In genomic region chr14:63878052-63878451, GRCh38 we compare ENCODE assay signal across 32 cellular contexts. TPM values are rescaled to one million over a fixed set of nuclear protein-coding genes. Genes with fewer than 3 reads are reported as not detected.
DNase-seq lines count a peak whose midpoint lies in the region; ATAC-seq and TF ChIP-seq lines count a peak whose summit lies in the region.
"Had no signal": no experiment of that assay in that cellular context is flagged by ENCODE, and none has a peak within 500 bp of the region (broad histone marks: within the 10 kb centered on the region; RNA-seq: fewer than 3 reads in every experiment).

No MANE protein-coding gene starts in this region.

- H3K4me3 ChIP-seq in CD8-positive, alpha-beta T cell (ENCODE audit: low read depth, low read length) = no peak overlapping the region
- no peak overlapping the region for H3K4me3 ChIP-seq in thoracic aorta
- H3K4me3 ChIP-seq: cardiac muscle cell, pancreas, Peyer's patch had no signal

- peaks cover 4% of the 10 kb centered on the region for H3K4me1 ChIP-seq in CD8-positive, alpha-beta T cell (ENCODE audit: insufficient read depth, low read length)
- H3K4me1 ChIP-seq in thoracic aorta (ENCODE audit: control insufficient read depth in 1 of 2, low read depth in 2 of 2) = peaks cover 38 to 59% of the 10 kb centered on the region in 2 donors

- H3K9me3 Mint-ChIP-seq in CD8-positive, alpha-beta T cell = no peaks in the 10 kb centered on the region
- H3K9me3 Mint-ChIP-seq in activated T-helper 17 cell treated with anti-CD3 and anti-CD28 coated beads, Interleukin-2, amount 50 U/mL, for 72 hours = no peaks in the 10 kb centered on the region
- H3K9me3 Mint-ChIP-seq in immature natural killer cell = no peaks in the 10 kb centered on the region
- no peaks in the 10 kb centered on the region for H3K9me3 Mint-ChIP-seq in activated CD8-positive, alpha-beta T cell treated with anti-CD3 and anti-CD28 coated beads, Interleukin-2, amount 10 ng/mL, durations not matched to agents 7 days and 5 days (ENCODE audit: insufficient read depth)
- no peaks in the 10 kb centered on the region for H3K9me3 Mint-ChIP-seq in activated naive CD4-positive, alpha-beta T cell treated with anti-CD3 and anti-CD28 coated beads, Interleukin-2, amount 50 U/mL, for 72 hours
- H3K9me3 Mint-ChIP-seq: activated B cell treated with CpG ODN at 0.5 μM for 24 hours; activated naive CD4-positive, alpha-beta T cell treated with anti-CD3 and anti-CD28 coated beads for 36 hours; activated T-cell treated with anti-CD3 and anti-CD28 coated beads, Interleukin-2, amount 50 U/mL, for 72 hours; endodermal cell had no signal

- H3K36me3 ChIP-seq in CD8-positive, alpha-beta T cell (ENCODE audit: insufficient read depth, low read length) = no peaks in the 10 kb centered on the region
- no peaks in the 10 kb centered on the region for H3K36me3 ChIP-seq in thoracic aorta
- H3K36me3 ChIP-seq: BE2C, cardiac muscle cell, pancreas, Peyer's patch had no signal

- no peak for TF ChIP-seq CTCF in CD8-positive, alpha-beta T cell (IDR thresholded peaks at IDR 0.05)
- TF ChIP-seq CTCF in thoracic aorta (IDR thresholded peaks at IDR 0.05) = no peak

- H3K4me1 Mint-ChIP-seq in CD8-positive, alpha-beta T cell (ENCODE audit: low read depth) = peaks cover 39% of the 10 kb centered on the region
- H3K4me1 Mint-ChIP-seq in activated T-helper 17 cell treated with anti-CD3 and anti-CD28 coated beads, Interleukin-2, amount 50 U/mL, for 72 hours = peaks cover 12% of the 10 kb centered on the region
- peaks cover 62 to 78% of the 10 kb centered on the region in 2 donors for H3K4me1 Mint-ChIP-seq in immature natural killer cell
- peaks cover 27% of the 10 kb centered on the region for H3K4me1 Mint-ChIP-seq in activated CD8-positive, alpha-beta T cell treated with anti-CD3 and anti-CD28 coated beads, Interleukin-2, amount 10 ng/mL, durations not matched to agents 7 days and 5 days (ENCODE audit: low read depth)

- ATAC-seq in CD8-positive, alpha-beta T cell = no peak
- no peak for ATAC-seq in activated T-helper 17 cell treated with anti-CD3 and anti-CD28 coated beads, Interleukin-2, amount 50 U/mL, for 72 hours (replicated peaks)
- ATAC-seq in thoracic aorta (ENCODE audit: insufficient number of reproducible peaks, low FRiP score, low read depth) (no peak), GM18519 (IDR thresholded peaks at IDR 0.05; ENCODE audit: low FRiP score, unreplicated experiment) (no peak)
- no peak for ATAC-seq in activated CD8-positive, alpha-beta T cell treated with anti-CD3 and anti-CD28 coated beads, Interleukin-2, amount 10 ng/mL, durations not matched to agents 7 days and 5 days
- ATAC-seq in activated naive CD4-positive, alpha-beta T cell treated with anti-CD3 and anti-CD28 coated beads, Interleukin-2, amount 50 U/mL, for 72 hours = no peak
- ATAC-seq: activated T-cell treated with anti-CD3 and anti-CD28 coated beads, Interleukin-2, amount 50 U/mL, for 72 hours; esophagus mucosa; HCT116 had no signal

- DNase-seq in CD8-positive, alpha-beta T cell = no peak
- DNase-seq in immature natural killer cell (no peak), thoracic aorta (ENCODE audit: low spot score) (no peak)
- no peak for DNase-seq in stimulated activated naive CD4-positive, alpha-beta T cell (lab: John Stamatoyannopoulos, UW)
- no peak for DNase-seq in activated CD8-positive, alpha-beta T cell treated with anti-CD3 and anti-CD28 coated beads, Interleukin-2, amount 10 ng/mL, durations not matched to agents 7 days and 5 days
- DNase-seq in activated naive CD4-positive, alpha-beta T cell treated with anti-CD3 and anti-CD28 coated beads, Interleukin-2, amount 50 U/mL, for 72 hours (ENCODE audit: low spot score in 2 of 2) = no peak
- DNase-seq: activated B cell treated with CpG ODN at 0.5 μM for 24 hours; activated naive CD4-positive, alpha-beta T cell treated with anti-CD3 and anti-CD28 coated beads for 36 hours; activated T-cell treated with anti-CD3 and anti-CD28 coated beads, Interleukin-2, amount 50 U/mL, for 72 hours; amygdala; BE2C; DMS79; endodermal cell; foreskin melanocyte; GDM1; hypothalamus; midbrain; NCI-H1092; NCI-H187; NCI-H2227 treated with DMSO at 0.1 percent for 48 hours; NCI-H69; pancreas; Peyer's patch; SIG-M5; stimulated activated CD4-positive, alpha-beta T cell treated with anti-CD3 and anti-CD28 coated beads, Interleukin-2, amount 100 ng/mL, for 48 hours; SW 1271; T1000 had no signal

- CTCF ChIA-PET in CD8-positive, alpha-beta T cell (lab: Charles Lee) = interaction anchor here (1.2 kb wide), 1 partner anchor 25 kb away, joined by 5 read pairs; the partner anchor contains the start of gene SYNE2
- CTCF ChIA-PET in activated CD8-positive, alpha-beta T cell treated with anti-CD3 and anti-CD28 coated beads, Interleukin-2, amount 10 ng/mL, durations not matched to agents 7 days and 5 days (lab: Charles Lee) = interaction anchor here (1.2 kb wide), 1 partner anchor 20 kb away, joined by 4 read pairs; no protein-coding TSS in a partner anchor

- H3K27ac Mint-ChIP-seq in CD8-positive, alpha-beta T cell = peak overlapping the region; percentile 55
- H3K27ac Mint-ChIP-seq in activated T-helper 17 cell treated with anti-CD3 and anti-CD28 coated beads, Interleukin-2, amount 50 U/mL, for 72 hours = peak overlapping the region; percentile 54
- peak overlapping the region in 5 of 6 donors; percentile 50 to 81 (median 73) for H3K27ac Mint-ChIP-seq in immature natural killer cell
- no peak overlapping the region for H3K27ac Mint-ChIP-seq in activated CD8-positive, alpha-beta T cell treated with anti-CD3 and anti-CD28 coated beads, Interleukin-2, amount 10 ng/mL, durations not matched to agents 7 days and 5 days
- H3K27ac Mint-ChIP-seq in activated naive CD4-positive, alpha-beta T cell treated with anti-CD3 and anti-CD28 coated beads, Interleukin-2, amount 50 U/mL, for 72 hours = no peak overlapping the region
- H3K27ac Mint-ChIP-seq: activated B cell treated with CpG ODN at 0.5 μM for 24 hours; activated naive CD4-positive, alpha-beta T cell treated with anti-CD3 and anti-CD28 coated beads for 36 hours; activated T-cell treated with anti-CD3 and anti-CD28 coated beads, Interleukin-2, amount 50 U/mL, for 72 hours had no signal

- H3K27me3 ChIP-seq in CD8-positive, alpha-beta T cell (ENCODE audit: insufficient read depth, low read length) = no peaks in the 10 kb centered on the region
- no peaks in the 10 kb centered on the region for H3K27me3 ChIP-seq in thoracic aorta (replicated peaks; ENCODE audit: insufficient read depth)
- H3K27me3 ChIP-seq: BE2C, cardiac muscle cell, pancreas, Peyer's patch had no signal

- no peak overlapping the region for H3K27ac ChIP-seq in CD8-positive, alpha-beta T cell (ENCODE audit: low read depth, low read length)
- peak overlapping the region; percentile 81 to 86 for H3K27ac ChIP-seq in thoracic aorta
- H3K27ac ChIP-seq: cardiac muscle cell had no signal

- no peaks in the 10 kb centered on the region for H3K27me3 Mint-ChIP-seq in CD8-positive, alpha-beta T cell (ENCODE audit: low read depth)
- no peaks in the 10 kb centered on the region for H3K27me3 Mint-ChIP-seq in activated T-helper 17 cell treated with anti-CD3 and anti-CD28 coated beads, Interleukin-2, amount 50 U/mL, for 72 hours
- H3K27me3 Mint-ChIP-seq in immature natural killer cell (ENCODE audit: low read depth in 3 of 3) = peaks cover 0 to 3% (median 0%) of the 10 kb centered on the region in 3 donors
- H3K27me3 Mint-ChIP-seq in activated CD8-positive, alpha-beta T cell treated with anti-CD3 and anti-CD28 coated beads, Interleukin-2, amount 10 ng/mL, durations not matched to agents 7 days and 5 days (ENCODE audit: low read depth) = no peaks in the 10 kb centered on the region
- H3K27me3 Mint-ChIP-seq: activated B cell treated with CpG ODN at 0.5 μM for 24 hours had no signal

- intact Hi-C loops in CD8-positive, alpha-beta T cell (cut with DNase I, micrococcal nuclease) = no loop called here

- no peak overlapping the region for H3K4me3 Mint-ChIP-seq in CD8-positive, alpha-beta T cell
- H3K4me3 Mint-ChIP-seq in activated T-helper 17 cell treated with anti-CD3 and anti-CD28 coated beads, Interleukin-2, amount 50 U/mL, for 72 hours = no peak overlapping the region
- H3K4me3 Mint-ChIP-seq in immature natural killer cell = no peak overlapping the region
- no peak overlapping the region for H3K4me3 Mint-ChIP-seq in activated CD8-positive, alpha-beta T cell treated with anti-CD3 and anti-CD28 coated beads, Interleukin-2, amount 10 ng/mL, durations not matched to agents 7 days and 5 days
- H3K4me3 Mint-ChIP-seq: activated B cell treated with CpG ODN at 0.5 μM for 24 hours; activated naive CD4-positive, alpha-beta T cell treated with anti-CD3 and anti-CD28 coated beads for 36 hours; activated T-cell treated with anti-CD3 and anti-CD28 coated beads, Interleukin-2, amount 50 U/mL, for 72 hours; endodermal cell had no signal

- POLR2A ChIA-PET in CD8-positive, alpha-beta T cell (lab: Charles Lee) = no interaction called here
- POLR2A ChIA-PET in activated CD8-positive, alpha-beta T cell treated with anti-CD3 and anti-CD28 coated beads, Interleukin-2, amount 10 ng/mL, durations not matched to agents 7 days and 5 days (lab: Charles Lee) = no interaction called here

- H3K36me3 Mint-ChIP-seq in CD8-positive, alpha-beta T cell = peaks cover 31% of the 10 kb centered on the region
- peaks cover 21% of the 10 kb centered on the region for H3K36me3 Mint-ChIP-seq in activated T-helper 17 cell treated with anti-CD3 and anti-CD28 coated beads, Interleukin-2, amount 50 U/mL, for 72 hours (ENCODE audit: low read depth)
- H3K36me3 Mint-ChIP-seq in immature natural killer cell = peaks cover 5 to 14% (median 9%) of the 10 kb centered on the region in 3 donors
- H3K36me3 Mint-ChIP-seq in activated CD8-positive, alpha-beta T cell treated with anti-CD3 and anti-CD28 coated beads, Interleukin-2, amount 10 ng/mL, durations not matched to agents 7 days and 5 days (ENCODE audit: low read depth) = peaks cover 55% of the 10 kb centered on the region
- H3K36me3 Mint-ChIP-seq in activated naive CD4-positive, alpha-beta T cell treated with anti-CD3 and anti-CD28 coated beads, Interleukin-2, amount 50 U/mL, for 72 hours = no peaks in the 10 kb centered on the region

- H3K9me3 ChIP-seq in CD8-positive, alpha-beta T cell (ENCODE audit: low read length) = no peaks in the 10 kb centered on the region
- no peaks in the 10 kb centered on the region for H3K9me3 ChIP-seq in thoracic aorta
- H3K9me3 ChIP-seq: BE2C, pancreas, Peyer's patch had no signal

RNA-seq across cellular contexts. Expression of gene SYNE2, which starts 25.2 kb away (rescaled TPM):
- total RNA-seq in CD8-positive, alpha-beta T cell = 10 to 100 TPM; 93.4 to 94.2 TPM
- total RNA-seq in activated T-helper 17 cell treated with anti-CD3 and anti-CD28 coated beads, Interleukin-2, amount 50 U/mL, for 72 hours = 10 to 100 TPM; 48.5 to 66.9 TPM
- 100 to 1,000 TPM in 1 of 3 donors, 10 to 100 TPM in 2; 14.0 to 116 (median 20.0) TPM for polyA plus RNA-seq in immature natural killer cell
- total RNA-seq in thoracic aorta = 100 to 1,000 TPM; 125 to 256 TPM
- total RNA-seq in activated CD8-positive, alpha-beta T cell treated with anti-CD3 and anti-CD28 coated beads, Interleukin-2, amount 10 ng/mL, durations not matched to agents 7 days and 5 days = 100 to 1,000 TPM; 198 to 206 TPM
- total RNA-seq in activated naive CD4-positive, alpha-beta T cell treated with anti-CD3 and anti-CD28 coated beads, Interleukin-2, amount 50 U/mL, for 72 hours = 10 to 100 TPM; 39.4 to 41.0 TPM

Comparison
In these comparisons a context has a peak if more than half of its experiments do, and no peak if none do; other contexts are left out.
1. H3K27ac Mint-ChIP-seq: peak in CD8-positive, alpha-beta T cell (single experiment), activated T-helper 17 cell treated with anti-CD3 and anti-CD28 coated beads, Interleukin-2, amount 50 U/mL, for 72 hours (single experiment) and immature natural killer cell (5 of 6); none in activated CD8-positive, alpha-beta T cell treated with anti-CD3 and anti-CD28 coated beads, Interleukin-2, amount 10 ng/mL, durations not matched to agents 7 days and 5 days (single experiment) and activated naive CD4-positive, alpha-beta T cell treated with anti-CD3 and anti-CD28 coated beads, Interleukin-2, amount 50 U/mL, for 72 hours (0 of 2).